8 cellular contexts compared by ENCODE assay signal in genomic region chr15:49155834-49156627, GRCh38. TPM values are rescaled to one million over a fixed set of nuclear protein-coding genes. Genes with fewer than 3 reads are reported as not detected.
A peak's percentile ranks its signal among the peaks of the same experiment; 100 is the strongest.
DNase-seq lines count a peak whose midpoint lies in the region; ATAC-seq and TF ChIP-seq lines count a peak whose summit lies in the region.

No MANE protein-coding gene starts in this region.

- H3K27ac Mint-ChIP-seq in CD8-positive, alpha-beta memory T cell = peak overlapping the region; percentile 94 to 100 (median 99)
- H3K27ac Mint-ChIP-seq in neural progenitor cell = peak overlapping the region; percentile 99

- CTCF ChIA-PET in CD8-positive, alpha-beta memory T cell (lab: Charles Lee) = interaction anchor here (0.9 to 1.5 kb wide), 6 partner anchors 8 to 192 kb away, joined by 3 to 6 read pairs (median 4); partner anchors contain the start of genes GALK2 and SHC4
- CTCF ChIA-PET in SK-N-SH (lab: Yijun Ruan, JAX) = interaction anchor here (0.6 to 3.5 kb wide), 6 partner anchors 9 to 989 kb away, joined by 3 to 27 read pairs (median 4); no protein-coding TSS in a partner anchor

- H3K36me3 Mint-ChIP-seq in CD8-positive, alpha-beta memory T cell = peaks cover 0 to 19% (median 0%) of the 10 kb centered on the region in 3 donors
- no peaks in the 10 kb centered on the region for H3K36me3 Mint-ChIP-seq in neural progenitor cell

- H3K4me3 Mint-ChIP-seq in CD8-positive, alpha-beta memory T cell = peak overlapping the region; percentile 98 to 100 (median 99)
- peak overlapping the region; percentile 100 for H3K4me3 Mint-ChIP-seq in neural progenitor cell

- TF ChIP-seq EP300 in SK-N-SH (IDR thresholded peaks at IDR 0.05; ENCODE audit: borderline replicate concordance in 1 of 2, low read depth in 1 of 2, low read length in 1 of 2) = no peak

- H3K4me3 ChIP-seq in CD8-positive, alpha-beta memory T cell (ENCODE audit: low read length) = peak overlapping the region; percentile 73
- H3K4me3 ChIP-seq in SK-N-SH (ENCODE audit: low read depth in 2 of 2, low read length in 1 of 2) = peak overlapping the region; percentile 96 to 97
- H3K4me3 ChIP-seq in neural progenitor cell = peak overlapping the region; percentile 96

- peak overlapping the region; percentile 66 for H3K4me2 ChIP-seq in SK-N-SH
- H3K4me2 ChIP-seq in neural progenitor cell = peak overlapping the region; percentile 95

- H3K4me1 Mint-ChIP-seq in CD8-positive, alpha-beta memory T cell = peaks cover 51 to 67% (median 65%) of the 10 kb centered on the region in 3 donors
- peaks cover 24% of the 10 kb centered on the region for H3K4me1 Mint-ChIP-seq in neural progenitor cell

- H3F3A ChIP-seq in SK-N-SH (replicated peaks; ENCODE audit: insufficient read depth) = peaks cover 11% of the 10 kb centered on the region
- peaks cover 9% of the 10 kb centered on the region for H3F3A ChIP-seq in neural progenitor cell (ENCODE audit: low read depth)

- H3K79me2 ChIP-seq in SK-N-SH (ENCODE audit: insufficient read depth) (peaks cover 72% of the 10 kb centered on the region), neural progenitor cell (ENCODE audit: low read depth) (peaks cover 59% of the 10 kb centered on the region)

- H3K9ac ChIP-seq in SK-N-SH (peak overlapping the region; percentile 76), neural progenitor cell (peak overlapping the region; percentile 78)

- H3K27me3 ChIP-seq in CD8-positive, alpha-beta memory T cell (ENCODE audit: insufficient read depth, low read length, poor library complexity, severe bottlenecking) = no peaks in the 10 kb centered on the region
- no peaks in the 10 kb centered on the region for H3K27me3 ChIP-seq in SK-N-SH (ENCODE audit: insufficient read depth)
- H3K27me3 ChIP-seq in neural progenitor cell = no peaks in the 10 kb centered on the region

- H2AFZ ChIP-seq in SK-N-SH (ENCODE audit: low read depth) (peak overlapping the region; percentile 95), neural progenitor cell (replicated peaks) (peak overlapping the region; percentile 98)

- H3K27ac ChIP-seq in CD8-positive, alpha-beta memory T cell (ENCODE audit: low read depth, low read length) = peak overlapping the region; percentile 92
- H3K27ac ChIP-seq in SK-N-SH (ENCODE audit: low read depth in 2 of 2, low read length in 1 of 2) (peak overlapping the region; percentile 75 to 90), epithelial cell of prostate (peak overlapping the region; percentile 63), neural progenitor cell (no peak overlapping the region)

- WGBS in SK-N-SH (ENCODE audit: low lambda C conversion rate) = under 1% methylated on average over 20 of the region's 26 CpGs

- H4K20me1 ChIP-seq in SK-N-SH (ENCODE audit: insufficient read depth) (peaks cover 29% of the 10 kb centered on the region), neural progenitor cell (ENCODE audit: low read depth) (peaks cover 13% of the 10 kb centered on the region)

- no peak for TF ChIP-seq RAD21 in SK-N-SH (IDR thresholded peaks at IDR 0.05; ENCODE audit: low read length)

- peaks cover 0 to 3% of the 10 kb centered on the region in 2 donors for H3K27me3 Mint-ChIP-seq in CD8-positive, alpha-beta memory T cell
- peaks cover 2% of the 10 kb centered on the region for H3K27me3 Mint-ChIP-seq in neural progenitor cell (ENCODE audit: insufficient read depth, low read depth)

- ATAC-seq in GM21786 (IDR thresholded peaks at IDR 0.05; ENCODE audit: unreplicated experiment) (peak; percentile 27), GM18858 (IDR thresholded peaks at IDR 0.05; ENCODE audit: unreplicated experiment) (no peak)

- H3K36me3 ChIP-seq in CD8-positive, alpha-beta memory T cell (ENCODE audit: insufficient read depth, low read length) = no peaks in the 10 kb centered on the region
- H3K36me3 ChIP-seq in SK-N-SH (replicated peaks in 1 of 2; ENCODE audit: control insufficient read depth in 1 of 2, insufficient read depth in 2 of 2, low read length in 1 of 2) (peaks cover 0 to 8% of the 10 kb centered on the region in 2 experiments), neural progenitor cell (no peaks in the 10 kb centered on the region)

- H3K9me3 ChIP-seq in CD8-positive, alpha-beta memory T cell (ENCODE audit: low read length) = no peaks in the 10 kb centered on the region
- no peaks in the 10 kb centered on the region for H3K9me3 ChIP-seq in SK-N-SH
- no peaks in the 10 kb centered on the region for H3K9me3 ChIP-seq in neural progenitor cell (ENCODE audit: low read depth)

- DNase-seq in CD8-positive, alpha-beta memory T cell = peak in 3 of 5 donors; percentile 1 to 12 (median 10)
- DNase-seq in SK-N-SH = peak; percentile 33
- DNase-seq in epithelial cell of prostate (ENCODE audit: low read depth, low spot score) = no peak
- peak; percentile 42 for DNase-seq in neural progenitor cell (ENCODE audit: low spot score)
- DNase-seq in NCI-H2081 treated with DMSO at 0.1 percent for 48 hours (lab: John Stamatoyannopoulos, UW) = no peak
- no peak for DNase-seq in NCI-H1048 (lab: John Stamatoyannopoulos, UW)

- no peaks in the 10 kb centered on the region for H3K9me3 Mint-ChIP-seq in CD8-positive, alpha-beta memory T cell
- no peaks in the 10 kb centered on the region for H3K9me3 Mint-ChIP-seq in neural progenitor cell

- H3K4me1 ChIP-seq in CD8-positive, alpha-beta memory T cell (ENCODE audit: insufficient read depth, low read length) = peaks cover 35% of the 10 kb centered on the region
- peaks cover 4 to 7% of the 10 kb centered on the region in 2 experiments; a peak in 2 of 4 replicates for H3K4me1 ChIP-seq in SK-N-SH (ENCODE audit: control insufficient read depth in 1 of 2, insufficient read depth in 2 of 2, low read depth in 1 of 2, low read length in 1 of 2)
- H3K4me1 ChIP-seq in neural progenitor cell = peaks cover 18% of the 10 kb centered on the region

- POLR2A ChIA-PET in CD8-positive, alpha-beta memory T cell (lab: Charles Lee) = interaction anchor here (0.5 to 2.5 kb wide), 11 partner anchors 9 to 1269 kb away, joined by 3 to 21 read pairs (median 4); partner anchors contain the start of genes CEP152, DTWD1, EID1 and FAM227B
- POLR2A ChIA-PET in SK-N-SH (lab: Yijun Ruan, JAX) = interaction anchor here (1.1 to 1.9 kb wide), 4 partner anchors 14 to 278 kb away, joined by 6 to 19 read pairs (median 8); partner anchors contain the start of genes EID1, GALK2, SECISBP2L and SHC4

- no peaks in the 10 kb centered on the region for H3K9me2 ChIP-seq in SK-N-SH

- no peak for TF ChIP-seq CTCF in SK-N-SH (IDR thresholded peaks at IDR 0.05)
- no peak for TF ChIP-seq CTCF in neural progenitor cell (IDR thresholded peaks at IDR 0.05)

TF ChIP-seq in SK-N-SH, 30 proteins besides CTCF, POLR2A, EP300 and RAD21:
- TF ChIP-seq PBX3 (IDR thresholded peaks at IDR 0.05) = peak; percentile 41
- no peak for TF ChIP-seq GABPA (IDR thresholded peaks at IDR 0.05; ENCODE audit: low read depth)
- TF ChIP-seq REST (IDR thresholded peaks at IDR 0.05; ENCODE audit: low read depth, low read length) = no peak
- TF ChIP-seq SIN3A (IDR thresholded peaks at IDR 0.05; ENCODE audit: borderline replicate concordance, low read depth, low read length) = peak; percentile 8; the same call in 1 of the 2 replicates

RNA-seq across cellular contexts. Expression of gene COPS2, which starts 0.6 kb away (rescaled TPM):
- 100 to 1,000 TPM in 1 of 2 experiments, 10 to 100 TPM in 1; 94.5 to 101 TPM for total RNA-seq in CD8-positive, alpha-beta memory T cell
- polyA plus RNA-seq in CD8-positive, alpha-beta memory T cell = 29.9 TPM
- 21.3 and 27.7 TPM in 2 replicates for polyA plus RNA-seq in SK-N-SH (2012; rRNA removed)
- polyA plus RNA-seq in SK-N-SH (2012; cell fraction: cytosol; rRNA removed) = 38.9 and 50.1 TPM in 2 replicates
- polyA plus RNA-seq in SK-N-SH (2012; cell fraction: nucleus; rRNA removed) = 7.9 and 17.5 TPM in 2 replicates
- total RNA-seq in neural progenitor cell (ENCODE audit: low replicate concordance) = 86.2 and 163 TPM in 2 replicates

RNA-seq across cellular contexts. Expression of gene GALK2, which starts 14.0 kb away (rescaled TPM):
- total RNA-seq in CD8-positive, alpha-beta memory T cell = 10 to 100 TPM; 26.2 to 28.0 TPM
- polyA plus RNA-seq in CD8-positive, alpha-beta memory T cell = 21.3 TPM
- polyA plus RNA-seq in SK-N-SH (2012; rRNA removed) = 19.0 TPM in 2 replicates
- polyA plus RNA-seq in SK-N-SH (2012; cell fraction: cytosol; rRNA removed) = 16.7 and 22.0 TPM in 2 replicates
- polyA plus RNA-seq in SK-N-SH (2012; cell fraction: nucleus; rRNA removed) = 17.6 and 19.7 TPM in 2 replicates
- 19.0 and 30.1 TPM in 2 replicates for total RNA-seq in neural progenitor cell (ENCODE audit: low replicate concordance)

Comparison
In these comparisons a context has a peak if more than half of its experiments do, and no peak if none do; other contexts are left out.
1. DNase-seq: peak in CD8-positive, alpha-beta memory T cell (3 of 5), SK-N-SH (single experiment) and neural progenitor cell (single experiment); none in epithelial cell of prostate (single experiment), NCI-H2081 treated with DMSO at 0.1 percent for 48 hours (single experiment) and NCI-H1048 (single experiment).
2. Peak in every context shown above with its lines, with median percentiles within 50 percentile points of each other: H3K4me3 ChIP-seq.